In the genomic region with DNA sequence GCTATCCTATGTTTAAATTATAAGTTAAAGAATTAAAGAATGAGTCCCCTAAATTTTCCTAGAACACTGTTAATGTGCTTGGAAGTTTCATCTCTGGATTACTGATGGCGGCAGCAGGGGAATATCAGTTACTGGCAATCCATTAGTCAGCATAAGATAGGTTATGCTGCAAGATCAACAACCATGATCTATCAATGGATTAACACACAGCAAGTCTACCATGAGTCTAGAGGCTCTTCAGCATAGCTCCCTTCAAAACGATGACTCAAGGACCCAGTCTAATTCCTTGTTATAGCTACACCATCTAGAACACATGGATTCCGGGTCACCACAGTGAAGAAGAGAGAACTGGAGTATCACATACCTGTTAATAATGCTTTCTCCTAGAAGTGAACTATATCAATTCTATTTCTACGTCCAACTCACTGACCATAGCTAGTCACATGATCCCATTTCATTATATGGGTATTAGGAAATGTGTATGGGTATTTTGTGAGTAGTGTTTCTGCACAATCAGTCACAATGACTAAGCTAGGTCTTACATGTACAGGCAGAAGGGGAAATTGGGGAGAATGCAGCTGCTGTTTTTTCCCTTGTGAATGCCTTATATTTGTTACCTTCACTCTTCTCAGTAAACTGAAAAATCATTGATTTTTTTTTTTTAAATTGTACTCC, we compare ENCODE assay signal across 26 cellular contexts.
"Had no signal": no experiment of that assay in that cellular context is flagged by ENCODE, and none has a peak within 500 bp of the region (broad histone marks: within the 10 kb centered on the region; RNA-seq: fewer than 3 reads in every experiment).

No MANE protein-coding gene starts in this region.

- H3K4me3 ChIP-seq: dorsolateral prefrontal cortex, esophagus squamous epithelium, gastrocnemius medialis, heart left ventricle, hepatocyte, lung, mucosa of descending colon, pancreas, stomach, thyroid gland had no signal

- H3K4me2 ChIP-seq: hepatocyte had no signal

- ATAC-seq: gastrocnemius medialis; heart left ventricle; left lobe of liver; mucosa of descending colon; natural killer cell treated with Interleukin-12 subunit alpha and Interleukin-12 subunit beta and Interleukin-15 and Interleukin-18, amount 100 ng/mL, for 72 hours; pancreas; sciatic nerve; stimulated activated effector memory CD8-positive, alpha-beta T cell treated with anti-CD3 and anti-CD28 coated beads, Interleukin-12 subunit alpha, Interleukin-12 subunit beta, amount 100 ng/mL, for 72 hours had no signal

- H3K79me2 ChIP-seq: hepatocyte had no signal

- H3K27ac Mint-ChIP-seq: mesothelial cell of epicardium; naive B cell; natural killer cell treated with Interleukin-12 subunit alpha and Interleukin-12 subunit beta and Interleukin-15 and Interleukin-18, amount 100 ng/mL, for 72 hours; stimulated activated effector memory CD8-positive, alpha-beta T cell treated with anti-CD3 and anti-CD28 coated beads, Interleukin-12 subunit alpha, Interleukin-12 subunit beta, amount 100 ng/mL, for 72 hours; type B pancreatic cell had no signal

- H3K36me3 Mint-ChIP-seq: mesothelial cell of epicardium; naive B cell; natural killer cell treated with Interleukin-12 subunit alpha and Interleukin-12 subunit beta and Interleukin-15 and Interleukin-18, amount 100 ng/mL, for 72 hours; stimulated activated effector memory CD8-positive, alpha-beta T cell treated with anti-CD3 and anti-CD28 coated beads, Interleukin-12 subunit alpha, Interleukin-12 subunit beta, amount 100 ng/mL, for 72 hours; type B pancreatic cell had no signal

- FAIRE-seq: colon, kidney, pancreas had no signal

- DNase-seq: dorsolateral prefrontal cortex; effector CD4-positive, alpha-beta T cell; esophagus squamous epithelium; gastrocnemius medialis; heart left ventricle; kidney; mesenchymal stem cell; mucosa of descending colon; naive B cell; pancreas; stimulated activated CD4-positive, alpha-beta T cell treated with anti-CD3 and anti-CD28 coated beads, Interleukin-2, amount 100 ng/mL, for 24 hours; stimulated activated CD4-positive, alpha-beta T cell treated with anti-CD3 and anti-CD28 coated beads, Interleukin-4, amount 100 ng/mL, for 24 hours; stimulated activated naive CD4-positive, alpha-beta T cell treated with Interleukin-2 at 50 U/mL for 16 hours; stomach; thyroid gland had no signal

- H3K9me3 ChIP-seq: esophagus squamous epithelium, gastrocnemius medialis, heart left ventricle, mucosa of descending colon, neutrophil, pancreas, stomach, thyroid gland had no signal

- H3K36me3 ChIP-seq: esophagus squamous epithelium, gastrocnemius medialis, heart left ventricle, neutrophil, pancreas, stomach, thyroid gland had no signal

- H3K4me1 Mint-ChIP-seq: mesothelial cell of epicardium; naive B cell; stimulated activated effector memory CD8-positive, alpha-beta T cell treated with anti-CD3 and anti-CD28 coated beads, Interleukin-12 subunit alpha, Interleukin-12 subunit beta, amount 100 ng/mL, for 72 hours had no signal

- H3K27me3 ChIP-seq: dorsolateral prefrontal cortex, esophagus squamous epithelium, gastrocnemius medialis, heart left ventricle, hepatocyte, neutrophil, pancreas, stomach, thyroid gland had no signal

- H3K9me3 Mint-ChIP-seq: mesothelial cell of epicardium; naive B cell; natural killer cell treated with Interleukin-12 subunit alpha and Interleukin-12 subunit beta and Interleukin-15 and Interleukin-18, amount 100 ng/mL, for 72 hours; neural crest cell; stimulated activated effector memory CD8-positive, alpha-beta T cell treated with anti-CD3 and anti-CD28 coated beads, Interleukin-12 subunit alpha, Interleukin-12 subunit beta, amount 100 ng/mL, for 72 hours; type B pancreatic cell had no signal

- H3K4me1 ChIP-seq: esophagus squamous epithelium, heart left ventricle, thyroid gland had no signal

- H3K27ac ChIP-seq: dorsolateral prefrontal cortex, esophagus squamous epithelium, gastrocnemius medialis, heart left ventricle, hepatocyte, neutrophil, pancreas, stomach, thyroid gland had no signal

- H3K27me3 Mint-ChIP-seq: type B pancreatic cell had no signal

- H3K4me3 Mint-ChIP-seq: mesothelial cell of epicardium; naive B cell; natural killer cell treated with Interleukin-12 subunit alpha and Interleukin-12 subunit beta and Interleukin-15 and Interleukin-18, amount 100 ng/mL, for 72 hours; neural crest cell; stimulated activated effector memory CD8-positive, alpha-beta T cell treated with anti-CD3 and anti-CD28 coated beads, Interleukin-12 subunit alpha, Interleukin-12 subunit beta, amount 100 ng/mL, for 72 hours; type B pancreatic cell had no signal

- H2AFZ ChIP-seq: hepatocyte had no signal
